8 cellular contexts compared by ENCODE assay signal in genomic region chr20:47361268-47361665, GRCh38. TPM values are rescaled to one million over a fixed set of nuclear protein-coding genes. Genes with fewer than 3 reads are reported as not detected.
DNase-seq lines count a peak whose midpoint lies in the region; ATAC-seq and TF ChIP-seq lines count a peak whose summit lies in the region.

No MANE protein-coding gene starts in this region.

- WGBS in tibial nerve, 2 donors: 56 to 60% methylated on average over 6 of the region's 6 CpGs

- H3K27ac ChIP-seq in muscle layer of colon (ENCODE audit: low read depth, low read length): peak overlapping the region; percentile 94
- H3K27ac ChIP-seq in tibial nerve: peak overlapping the region; percentile 92 to 100 (median 98)

- TF ChIP-seq POLR2A in tibial nerve (IDR thresholded peaks at IDR 0.05): no peak

- no peak overlapping the region for H3K4me3 ChIP-seq in muscle layer of colon (ENCODE audit: low read depth in 1 of 2, low read length in 2 of 2)
- peak overlapping the region in 2 of 4 donors; percentile 5 to 22 for H3K4me3 ChIP-seq in tibial nerve

- TF ChIP-seq CTCF in tibial nerve (IDR thresholded peaks at IDR 0.05): no peak

- H3K36me3 ChIP-seq in muscle layer of colon (ENCODE audit: insufficient read depth, low read length) (no peaks in the 10 kb centered on the region), tibial nerve (no peaks in the 10 kb centered on the region)

- ATAC-seq in GM21360 (IDR thresholded peaks at IDR 0.05; ENCODE audit: unreplicated experiment): no peak

- no peak for TF ChIP-seq EP300 in tibial nerve (IDR thresholded peaks at IDR 0.05)

- peak overlapping the region; percentile 57 for H3K9ac ChIP-seq in muscle layer of colon (ENCODE audit: low read length)

- H3K27me3 ChIP-seq in muscle layer of colon (ENCODE audit: control insufficient read depth in 1 of 2, insufficient read depth in 2 of 2, low read length in 2 of 2): no peaks in the 10 kb centered on the region
- no peaks in the 10 kb centered on the region for H3K27me3 ChIP-seq in tibial nerve

- peaks cover 53% of the 10 kb centered on the region for H3K4me1 ChIP-seq in muscle layer of colon (ENCODE audit: insufficient read depth, low read length)
- H3K4me1 ChIP-seq in tibial nerve: peaks cover 14 to 67% (median 57%) of the 10 kb centered on the region in 4 donors

- peak; percentile 56 for DNase-seq in NCI-H1092 treated with DMSO at 0.1 percent for 48 hours (lab: John Stamatoyannopoulos, UW)
- DNase-seq in NCI-H1092 (lab: John Stamatoyannopoulos, UW): no peak
- DNase-seq in cerebellar cortex (ENCODE audit: low spot score): peak; percentile 46
- no peak for DNase-seq in tibial nerve (ENCODE audit: low spot score in 2 of 2)
- DNase-seq in cerebellar nuclear complex (lab: John Stamatoyannopoulos, UW): no peak
- no peak for DNase-seq in SK-N-DZ (ENCODE audit: low spot score)

- H3K9me3 ChIP-seq in muscle layer of colon (ENCODE audit: low read length) (no peaks in the 10 kb centered on the region), tibial nerve (no peaks in the 10 kb centered on the region)

RNA-seq across cellular contexts. Expression of gene ZMYND8, which starts 4.8 kb away (rescaled TPM):
- total RNA-seq in tibial nerve: 10 to 100 TPM; 45.3 to 69.9 (median 49.8) TPM
- 44.5 and 55.5 TPM in 2 replicates for polyA plus RNA-seq in SK-N-DZ (2014; cell fraction: cytosol; rRNA removed)
- polyA plus RNA-seq in SK-N-DZ (2014; cell fraction: nucleus; rRNA removed): 49.4 and 91.3 TPM in 2 replicates

Comparison
In these comparisons a context has a peak if more than half of its experiments do, and no peak if none do; other contexts are left out.
1. DNase-seq: peak in NCI-H1092 treated with DMSO at 0.1 percent for 48 hours (single experiment) and cerebellar cortex (single experiment); none in NCI-H1092 (single experiment), tibial nerve (0 of 2), cerebellar nuclear complex (0 of 2) and SK-N-DZ (single experiment).